In genomic region chr2:69495008-69495407, GRCh38 we compare ENCODE assay signal across 23 cellular contexts. TPM values are rescaled to one million over a fixed set of nuclear protein-coding genes. Genes with fewer than 3 reads are reported as not detected.
DNase-seq lines count a peak whose midpoint lies in the region; ATAC-seq, FAIRE-seq and TF ChIP-seq lines count a peak whose summit lies in the region.
"Had no signal": no experiment of that assay in that cellular context is flagged by ENCODE, and none has a peak within 500 bp of the region (broad histone marks: within the 10 kb centered on the region; RNA-seq: fewer than 3 reads in every experiment).

No MANE protein-coding gene starts in this region.

- TF ChIP-seq RAD21 in K562 (CRISPR knock-in tag; conservative IDR thresholded peaks at IDR 0.05 in 1 of 2, IDR thresholded peaks at IDR 0.05 in 1 of 2): no peak

- peaks cover 27% of the 10 kb centered on the region for H3K36me3 ChIP-seq in left ventricle myocardium inferior
- no peaks in the 10 kb centered on the region for H3K36me3 ChIP-seq in GM23338 (ENCODE audit: insufficient read depth)
- H3K36me3 ChIP-seq in K562 (ENCODE audit: control insufficient read depth, insufficient read depth, low read length): no peaks in the 10 kb centered on the region
- H3K36me3 ChIP-seq in subcutaneous abdominal adipose tissue (ENCODE audit: control insufficient read depth in 5 of 5, insufficient read depth in 5 of 5, low read length in 5 of 5): peaks cover 0 to 35% (median 9%) of the 10 kb centered on the region in 5 donors
- peaks cover 4% of the 10 kb centered on the region for H3K36me3 ChIP-seq in SJCRH30

- TF ChIP-seq POLR2A in K562 (conservative IDR thresholded peaks at IDR 0.05): no peak

- intact Hi-C loops in left ventricle myocardium inferior (cut with micrococcal nuclease): no loop called here
- intact Hi-C loops in Right ventricle myocardium superior (cut with DNase I): no loop called here
- intact Hi-C loops in K562 (cut with micrococcal nuclease): no loop called here

- TF ChIP-seq CTCF in left ventricle myocardium inferior (IDR thresholded peaks at IDR 0.05; ENCODE audit: borderline replicate concordance) (no peak), GM23338 (conservative IDR thresholded peaks at IDR 0.05; ENCODE audit: low read depth in 2 of 2) (no peak), K562 (IDR thresholded peaks at IDR 0.05 in 2 of 3, conservative IDR thresholded peaks at IDR 0.05 in 1 of 3; ENCODE audit: insufficient read depth in 2 of 3, low read depth in 1 of 3, low read length in 3 of 3) (no peak)

- no peaks in the 10 kb centered on the region for H3K9me3 Mint-ChIP-seq in GM23338
- H3K9me3 Mint-ChIP-seq in T-helper 2 cell treated with Interferon-gamma antibody and Interleukin-4, amounts not matched to agents 5 μg/mL and 100 μg/mL, for 36 hours: no peaks in the 10 kb centered on the region
- H3K9me3 Mint-ChIP-seq: H9, HFFc6 had no signal

- no peak for ATAC-seq in Right ventricle myocardium superior (ENCODE audit: poor library complexity)
- no peak for ATAC-seq in GM23338
- ATAC-seq in K562: no peak
- ATAC-seq: A549 had no signal

- H3K4me3 Mint-ChIP-seq in GM23338: no peak overlapping the region
- H3K4me3 Mint-ChIP-seq in T-helper 2 cell treated with Interferon-gamma antibody and Interleukin-4, amounts not matched to agents 5 μg/mL and 100 μg/mL, for 36 hours: no peak overlapping the region
- H3K4me3 Mint-ChIP-seq: B cell, H9, HFFc6 had no signal

- 0 out of 2 replicates have a peak, but pooled peaks cover 5% of the 10 kb centered on the region for H3F3A ChIP-seq in GM23338 (replicated peaks; ENCODE audit: low read depth)

- no peaks in the 10 kb centered on the region for H3K27me3 ChIP-seq in left ventricle myocardium inferior (ENCODE audit: low read depth)
- no peaks in the 10 kb centered on the region for H3K27me3 ChIP-seq in GM23338 (ENCODE audit: insufficient read depth)
- no peaks in the 10 kb centered on the region for H3K27me3 ChIP-seq in K562 (ENCODE audit: control insufficient read depth in 2 of 2, insufficient read depth in 2 of 2, low read length in 2 of 2)
- no peaks in the 10 kb centered on the region for H3K27me3 ChIP-seq in subcutaneous abdominal adipose tissue (ENCODE audit: control insufficient read depth in 5 of 5, insufficient read depth in 4 of 5, low read length in 5 of 5)
- no peaks in the 10 kb centered on the region for H3K27me3 ChIP-seq in SJCRH30
- H3K27me3 ChIP-seq: MG63 had no signal

- H3K27me3 Mint-ChIP-seq in GM23338 (ENCODE audit: insufficient read depth, low read depth, poor library complexity): no peaks in the 10 kb centered on the region
- H3K27me3 Mint-ChIP-seq in T-helper 2 cell treated with Interferon-gamma antibody and Interleukin-4, amounts not matched to agents 5 μg/mL and 100 μg/mL, for 36 hours (ENCODE audit: low read depth): no peaks in the 10 kb centered on the region

- no peak overlapping the region for H2AFZ ChIP-seq in GM23338
- 0 out of 2 replicates have a peak overlapping the region, but pooled peaks have one; percentile 33 for H2AFZ ChIP-seq in K562 (ENCODE audit: low read depth, low read length)
- H2AFZ ChIP-seq: PC-9 had no signal

- CTCF ChIA-PET in K562 (lab: Yijun Ruan, JAX; ENCODE audit: low intra/inter-chr PET ratio): no interaction called here

- H3K9ac ChIP-seq in K562 (ENCODE audit: insufficient read depth in 1 of 2, low read depth in 2 of 2, low read length in 2 of 2): no peak overlapping the region
- no peak overlapping the region for H3K9ac ChIP-seq in subcutaneous abdominal adipose tissue (ENCODE audit: low read length in 5 of 5)

- H3K4me1 Mint-ChIP-seq in GM23338: peaks cover 13% of the 10 kb centered on the region
- peaks cover 40% of the 10 kb centered on the region for H3K4me1 Mint-ChIP-seq in T-helper 2 cell treated with Interferon-gamma antibody and Interleukin-4, amounts not matched to agents 5 μg/mL and 100 μg/mL, for 36 hours (ENCODE audit: low read depth)

- 66% methylated on average over 3 of the region's 3 CpGs for WGBS in K562 (ENCODE audit: insufficient coverage, low coverage, missing lambda C conversion rate)

- no peaks in the 10 kb centered on the region for H3K9me2 ChIP-seq in GM23338 (ENCODE audit: insufficient read depth)

- FAIRE-seq in K562 (lab: Jason Lieb, UNC): peak; percentile 11
- FAIRE-seq: A549, GM12891 had no signal

- no peak overlapping the region for H3K4me3 ChIP-seq in left ventricle myocardium inferior
- H3K4me3 ChIP-seq in GM23338: no peak overlapping the region
- H3K4me3 ChIP-seq in K562: no peak overlapping the region
- H3K4me3 ChIP-seq in subcutaneous abdominal adipose tissue (ENCODE audit: low read depth in 1 of 5, low read length in 5 of 5): no peak overlapping the region
- H3K4me3 ChIP-seq in SJCRH30: no peak overlapping the region
- H3K4me3 ChIP-seq: A549, MG63, PC-9 had no signal

- H3K36me3 Mint-ChIP-seq in GM23338 (ENCODE audit: low read depth): no peaks in the 10 kb centered on the region
- H3K36me3 Mint-ChIP-seq in T-helper 2 cell treated with Interferon-gamma antibody and Interleukin-4, amounts not matched to agents 5 μg/mL and 100 μg/mL, for 36 hours (ENCODE audit: low read depth): peaks cover 46% of the 10 kb centered on the region

- no peak for DNase-seq in left ventricle myocardium inferior
- DNase-seq in Right ventricle myocardium superior: no peak
- DNase-seq in GM23338 (ENCODE audit: low spot score): no peak
- DNase-seq in K562 (ENCODE audit: extremely low read depth in 1 of 4, low spot score in 3 of 4): no peak
- no peak for DNase-seq in SJCRH30
- DNase-seq in T-helper 2 cell treated with Interferon-gamma antibody and Interleukin-4, amounts not matched to agents 5 μg/mL and 100 μg/mL, for 36 hours (ENCODE audit: low spot score): no peak
- DNase-seq: DMS153, H9, HFFc6, MG63, NCI-H1048, NCI-H1417 treated with DMSO at 0.1 percent for 48 hours, NCI-H1930, NCI-H226, NCI-H510A treated with DMSO at 0.1 percent for 48 hours, NCI-H748 treated with DMSO at 0.1 percent for 48 hours, PC-9, RPMI8226, SIG-M5 had no signal

- H3K4me1 ChIP-seq in left ventricle myocardium inferior: peaks cover 39% of the 10 kb centered on the region
- H3K4me1 ChIP-seq in GM23338 (ENCODE audit: insufficient read depth): peaks cover 2% of the 10 kb centered on the region; the same call in 1 of the 2 replicates
- peaks cover 0 to 5% of the 10 kb centered on the region in 2 experiments; a peak in 1 of 5 replicates for H3K4me1 ChIP-seq in K562 (replicated peaks in 1 of 2; ENCODE audit: control insufficient read depth in 2 of 2, insufficient read depth in 2 of 2, low read length in 2 of 2)
- H3K4me1 ChIP-seq in subcutaneous abdominal adipose tissue (ENCODE audit: control insufficient read depth in 5 of 5, insufficient read depth in 5 of 5, low read length in 5 of 5): peaks cover 0 to 31% (median 17%) of the 10 kb centered on the region in 5 donors
- 0 out of 2 replicates have a peak, but pooled peaks cover 3% of the 10 kb centered on the region for H3K4me1 ChIP-seq in SJCRH30
- H3K4me1 ChIP-seq: A549 had no signal

- no peak overlapping the region for H3K27ac Mint-ChIP-seq in GM23338
- H3K27ac Mint-ChIP-seq in T-helper 2 cell treated with Interferon-gamma antibody and Interleukin-4, amounts not matched to agents 5 μg/mL and 100 μg/mL, for 36 hours: no peak overlapping the region
- H3K27ac Mint-ChIP-seq: B cell, HFFc6 had no signal

- in situ Hi-C loops in K562 (cut with MboI): no loop called here

- TF ChIP-seq EP300 in K562 (IDR thresholded peaks at IDR 0.05; ENCODE audit: low read length): no peak

- H3K9me3 ChIP-seq in left ventricle myocardium inferior (replicated peaks) (no peaks in the 10 kb centered on the region), K562 (replicated peaks; ENCODE audit: control insufficient read depth, insufficient read depth, low read depth, low read length) (no peaks in the 10 kb centered on the region), subcutaneous abdominal adipose tissue (ENCODE audit: control insufficient read depth in 5 of 5, low read length in 5 of 5) (no peaks in the 10 kb centered on the region), SJCRH30 (replicated peaks) (no peaks in the 10 kb centered on the region)
- H3K9me3 ChIP-seq: A549, MG63 had no signal

- H3K27ac ChIP-seq in left ventricle myocardium inferior (replicated peaks) (peak overlapping the region; percentile 5), GM23338 (ENCODE audit: low read depth) (peak overlapping the region; percentile 2; the same call in 1 of the 2 replicates), K562 (ENCODE audit: extremely low read depth, low read depth, low read length) (no peak overlapping the region), subcutaneous abdominal adipose tissue (ENCODE audit: low read depth, low read length) (peak overlapping the region; percentile 37), SJCRH30 (no peak overlapping the region)
- H3K27ac ChIP-seq: A549, PC-9 had no signal

- no peaks in the 10 kb centered on the region for H3K9me1 ChIP-seq in K562 (ENCODE audit: control insufficient read depth, insufficient read depth, low read length)

- POLR2A ChIA-PET in K562 (lab: Yijun Ruan, JAX): interaction anchor here (0.6 to 1.5 kb wide), 3 partner anchors 9 to 1123 kb away, joined by 3 to 5 read pairs (median 3); no protein-coding TSS in a partner anchor

- H4K20me1 ChIP-seq in GM23338 (replicated peaks; ENCODE audit: insufficient read depth) (no peaks in the 10 kb centered on the region), K562 (replicated peaks; ENCODE audit: control insufficient read depth, insufficient read depth, low read length) (no peaks in the 10 kb centered on the region; the same call in 1 of the 2 replicates)

- no TSS peak for BruUV-seq in K562 (replicated peaks; lab: Mats Ljungman, UMichigan)

- H3K79me2 ChIP-seq in GM23338 (replicated peaks; ENCODE audit: insufficient read depth): no peaks in the 10 kb centered on the region
- H3K79me2 ChIP-seq in K562 (ENCODE audit: control insufficient read depth, insufficient read depth, low read length): no peaks in the 10 kb centered on the region

- H3K4me2 ChIP-seq in GM23338 (no peak overlapping the region), K562 (ENCODE audit: insufficient read depth, low read length) (no peak overlapping the region)
- H3K4me2 ChIP-seq: A549, PC-9 had no signal

RNA-seq across cellular contexts. Expression of gene NFU1, which starts 57.8 kb away (rescaled TPM):
- total RNA-seq in left ventricle myocardium inferior (117 TPM), Right ventricle myocardium superior (134 TPM), K562 (2014; rRNA removed) (31.8 and 47.0 TPM in 2 replicates), K562 (2014; rRNA removed; fragmentation: Illumina TruSeq; extraction: Trizol) (54.7 and 62.0 TPM in 2 replicates), K562 (2015; rRNA removed; fragmentation: Illumina TruSeq; extraction: Trizol) (52.7 and 53.7 TPM in 2 replicates), K562 (2021) (41.2 and 46.1 TPM in 2 replicates)
- total RNA-seq in GM23338 (2014; rRNA removed; shearing (Covaris generic)): 27.5 and 39.9 TPM in 2 replicates
- polyA plus RNA-seq in GM23338 (2016; fragmentation: Nextera tagmentation; extraction: Ambion mirVana) (96.7 and 102 TPM in 2 replicates), K562 (2011; rRNA removed) (24.8 and 60.3 TPM in 2 replicates), K562 (2014; fragmentation: Illumina TruSeq; extraction: Trizol) (32.5 and 33.3 TPM in 2 replicates), K562 (2014; fragmentation: Nextera tagmentation; extraction: Ambion mirVana) (10 to 100 TPM; 33.9 to 59.4 TPM), K562 (2014; rRNA removed) (60.4 and 61.8 TPM in 2 replicates)
- total RNA-seq in K562 (2011; cell fraction: chromatin; rRNA removed; ENCODE audit: low replicate concordance): 4.6 and 7.7 TPM in 2 replicates
- total RNA-seq in K562 (2011; cell fraction: nucleolus; rRNA removed): 3.4 and 4.5 TPM in 2 replicates
- total RNA-seq in K562 (2011; cell fraction: nucleoplasm; rRNA removed): 6.7 and 8.2 TPM in 2 replicates
- 14.8 and 21.4 TPM in 2 replicates for polyA plus RNA-seq in K562 (2011; cell fraction: cytosol; rRNA removed)
- 7.1 and 8.8 TPM in 2 replicates for polyA plus RNA-seq in K562 (2011; cell fraction: nucleus; rRNA removed)
- 55.7 and 58.1 TPM in 2 replicates for polyA plus RNA-seq in K562 (2012)
- polyA minus RNA-seq in K562 (2011; rRNA and poly(A)+ RNA removed): 22.7 and 35.6 TPM in 2 replicates
- polyA minus RNA-seq in K562 (2011; cell fraction: cytosol; rRNA and poly(A)+ RNA removed): 5.7 and 10.4 TPM in 2 replicates
- 3.4 and 4.4 TPM in 2 replicates for polyA minus RNA-seq in K562 (2011; cell fraction: nucleus; rRNA and poly(A)+ RNA removed)
- 58.7 and 70.5 TPM in 2 replicates for total RNA-seq in SJCRH30 (2014; rRNA removed; shearing (Covaris generic))

Comparison
In these comparisons a context has a peak if more than half of its experiments do, and no peak if none do; other contexts are left out.
1. H3K27ac ChIP-seq: peak in left ventricle myocardium inferior (single experiment), GM23338 (single experiment) and subcutaneous abdominal adipose tissue (single experiment); none in K562 (single experiment) and SJCRH30 (single experiment).